8 cellular contexts compared by ENCODE assay signal in the genomic region with DNA sequence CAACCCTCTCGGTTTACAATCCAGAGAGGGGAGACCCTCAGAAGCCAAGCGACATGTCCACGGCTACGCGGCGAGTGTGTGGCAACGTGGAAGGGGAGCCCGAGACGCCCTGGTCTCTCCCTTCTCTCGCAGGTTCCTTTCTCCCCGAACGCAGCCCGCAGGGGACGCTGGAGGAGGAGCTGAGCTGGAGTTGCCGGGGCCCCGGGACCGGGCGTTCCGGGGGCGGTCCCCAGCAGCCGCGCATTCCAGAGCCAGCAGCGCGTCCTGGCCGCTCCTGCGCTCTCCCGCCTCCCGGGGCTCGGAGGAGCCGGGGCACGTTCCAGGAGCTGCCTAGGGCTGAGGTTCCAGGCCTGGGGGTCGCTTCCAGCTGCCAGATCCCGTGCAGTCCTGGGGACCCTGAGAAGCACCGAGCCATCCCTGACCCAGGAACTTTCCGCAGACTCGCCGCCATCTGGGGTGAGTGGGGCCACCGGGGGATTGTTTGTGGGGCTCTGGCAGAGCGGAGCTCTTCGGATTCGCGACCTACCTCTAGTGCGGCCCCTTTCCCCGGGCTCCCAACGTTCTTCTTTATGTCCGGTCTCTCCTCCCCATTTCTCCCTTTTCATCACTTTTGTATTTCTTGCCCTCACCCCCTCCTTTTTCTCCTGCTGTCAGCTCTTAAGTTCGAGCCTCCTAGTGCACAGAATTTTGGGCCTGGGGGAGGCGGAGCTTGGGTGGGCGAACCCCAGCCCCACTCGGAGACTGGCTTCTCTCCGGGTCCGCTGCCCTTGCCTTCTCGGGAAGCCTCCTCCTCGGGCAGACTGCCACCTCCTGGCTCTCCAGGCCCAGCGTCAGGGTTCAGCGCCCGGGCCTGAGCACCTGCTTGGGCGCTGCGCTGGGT. TPM values are rescaled to one million over a fixed set of nuclear protein-coding genes. Genes with fewer than 3 reads are reported as not detected.
DNase-seq lines count a peak whose midpoint lies in the region; ATAC-seq, FAIRE-seq and TF ChIP-seq lines count a peak whose summit lies in the region.

A gene with protein sequence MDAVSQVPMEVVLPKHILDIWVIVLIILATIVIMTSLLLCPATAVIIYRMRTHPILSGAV (plus strand): TSS at position 241 of the 880 bp plus-strand sequence. CDS start 16,684 bp downstream, outside the sequence.

- H3K9me3 Mint-ChIP-seq in activated naive CD4-positive, alpha-beta T cell treated with anti-CD3 and anti-CD28 coated beads, Interleukin-2, amount 50 U/mL, for 72 hours, result no peaks in the 10 kb centered on the region

- H3K4me3 ChIP-seq in osteoblast (ENCODE audit: insufficient read depth, low read length), result peak within 1 kb of the TSS; percentile 86

- ATAC-seq in activated naive CD4-positive, alpha-beta T cell treated with anti-CD3 and anti-CD28 coated beads, Interleukin-2, amount 50 U/mL, for 72 hours, result peak; percentile 21 to 60

- H3K27ac ChIP-seq in osteoblast (ENCODE audit: low read depth, low read length), result peak within 1 kb of the TSS; percentile 87

- H3K36me3 ChIP-seq in osteoblast (ENCODE audit: insufficient read depth, low read length), result no peaks in the 10 kb centered on the region

- DNase-seq in NCI-H345 (lab: John Stamatoyannopoulos, UW) (peak; percentile 33), NCI-H345 treated with DMSO at 0.1 percent for 48 hours (lab: John Stamatoyannopoulos, UW; ENCODE audit: unreplicated experiment) (no peak), HT-29 (ENCODE audit: low spot score) (peak; percentile 68), SKM-1 (lab: John Stamatoyannopoulos, UW; ENCODE audit: unreplicated experiment) (peak; percentile 28), head of caudate nucleus (peak in 40 of 42 donors; percentile 34 to 76 (median 60)), osteoblast (ENCODE audit: insufficient read length, low spot score, missing footprints) (peak; percentile 88), urothelium cell line (ENCODE audit: low spot score) (peak; percentile 85)
- peak; percentile 68 to 70 for DNase-seq in activated naive CD4-positive, alpha-beta T cell treated with anti-CD3 and anti-CD28 coated beads, Interleukin-2, amount 50 U/mL, for 72 hours (ENCODE audit: low spot score in 2 of 2)

- H3K79me2 ChIP-seq in osteoblast (ENCODE audit: insufficient read depth, low read length), result peaks cover 50% of the 10 kb centered on the region

- FAIRE-seq in urothelium cell line (lab: Jason Lieb, UNC), result no peak

- H4K20me1 ChIP-seq in osteoblast (ENCODE audit: insufficient read depth, low read length), result no peaks in the 10 kb centered on the region

- peaks cover 18 to 27% of the 10 kb centered on the region in 2 donors for H3K36me3 Mint-ChIP-seq in activated naive CD4-positive, alpha-beta T cell treated with anti-CD3 and anti-CD28 coated beads, Interleukin-2, amount 50 U/mL, for 72 hours

- H3K27me3 ChIP-seq in osteoblast (ENCODE audit: insufficient read depth, low read length), result no peaks in the 10 kb centered on the region

- peak; percentile 42 for TF ChIP-seq CTCF in osteoblast (IDR thresholded peaks at IDR 0.05; ENCODE audit: extremely low read depth, low read depth, low read length)

- intact Hi-C loops in head of caudate nucleus (cut with DNase I), result no loop called here

- no peaks in the 10 kb centered on the region for H3K9me3 ChIP-seq in osteoblast (ENCODE audit: low read depth, low read length)

- peak within 1 kb of the TSS; percentile 70 for H2AFZ ChIP-seq in osteoblast (ENCODE audit: low read length)

- H3K4me2 ChIP-seq in osteoblast (ENCODE audit: insufficient read depth, low read length), result peak within 1 kb of the TSS; percentile 93

- H3K27ac Mint-ChIP-seq in activated naive CD4-positive, alpha-beta T cell treated with anti-CD3 and anti-CD28 coated beads, Interleukin-2, amount 50 U/mL, for 72 hours, result peak within 1 kb of the TSS; percentile 93

- peaks cover 62% of the 10 kb centered on the region for H3K4me1 ChIP-seq in osteoblast (ENCODE audit: insufficient read depth, low read length)

RNA-seq across cellular contexts. Expression of the gene that starts here (rescaled TPM):
- total RNA-seq in HT-29 (2014; rRNA removed; shearing (Covaris generic)), result 13.4 and 18.6 TPM in 2 replicates
- total RNA-seq in activated naive CD4-positive, alpha-beta T cell treated with anti-CD3 and anti-CD28 coated beads, Interleukin-2, amount 50 U/mL, for 72 hours, result 10 to 100 TPM; 27.1 to 33.0 TPM
- 46.3 and 51.9 TPM in 2 replicates for total RNA-seq in osteoblast
